Comparison of ENCODE assay signal across 13 cellular contexts in the genomic region with DNA sequence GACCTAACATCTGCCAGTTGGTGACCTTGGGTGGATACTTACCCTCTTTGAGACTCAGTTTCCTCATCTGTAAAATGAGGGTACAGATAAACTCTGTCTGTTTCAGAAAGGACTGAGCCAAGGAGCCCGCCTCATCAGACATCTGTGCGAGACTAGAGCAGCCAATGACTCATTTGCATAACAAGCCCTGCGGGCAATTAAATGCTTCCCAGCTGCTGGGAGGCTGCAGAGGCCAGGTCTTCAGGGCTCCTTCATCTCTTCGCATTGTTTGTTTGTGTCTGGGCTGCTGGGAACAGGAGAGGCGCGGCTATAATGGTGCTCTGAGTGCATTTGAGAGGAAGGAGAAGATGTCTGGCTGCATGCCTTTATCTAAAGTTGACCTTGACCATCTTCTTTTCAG.
DNase-seq lines count a peak whose midpoint lies in the region; ATAC-seq and TF ChIP-seq lines count a peak whose summit lies in the region.
"Had no signal": no experiment of that assay in that cellular context is flagged by ENCODE, and none has a peak within 500 bp of the region (broad histone marks: within the 10 kb centered on the region; RNA-seq: fewer than 3 reads in every experiment).

No MANE protein-coding gene starts in this region.

- ATAC-seq in HG02981 (IDR thresholded peaks at IDR 0.05; ENCODE audit: unreplicated experiment): no peak
- ATAC-seq: CD8-positive, alpha-beta T cell; right cardiac atrium had no signal

- DNase-seq in H4 (ENCODE audit: low spot score) (peak; percentile 46), RPMI7951 (ENCODE audit: low read depth) (peak; percentile 79), fibroblast of villous mesenchyme (ENCODE audit: low read depth) (peak; percentile 71), D341Med (ENCODE audit: low spot score) (no peak), cortex of kidney (lab: John Stamatoyannopoulos, UW) (no peak), GM10266 (ENCODE audit: extremely low spot score) (no peak)
- DNase-seq: activated effector memory CD4-positive, alpha-beta T cell treated with anti-CD3 and anti-CD28 coated beads, Interleukin-2, amount 50 U/mL, for 16 hours; foreskin melanocyte; tibial artery had no signal

- peak overlapping the region; percentile 40; the same call in 1 of the 2 replicates for H3K27ac ChIP-seq in C4-2B
- H3K27ac ChIP-seq: tibial artery had no signal

- TF ChIP-seq CTCF in C4-2B (conservative IDR thresholded peaks at IDR 0.05) (no peak), fibroblast of villous mesenchyme (IDR thresholded peaks at IDR 0.05; ENCODE audit: insufficient read depth, low read depth, low read length) (no peak), GM10266 (IDR thresholded peaks at IDR 0.05; ENCODE audit: control insufficient read depth, insufficient read depth, low read depth, missing control alignments) (no peak)

- no peak overlapping the region for H3K4me3 ChIP-seq in fibroblast of villous mesenchyme (ENCODE audit: low read depth, low read length)
- H3K4me3 ChIP-seq: tibial artery had no signal

Comparison
In these comparisons a context has a peak if more than half of its experiments do, and no peak if none do; other contexts are left out.
1. DNase-seq: peak in H4 (single experiment), RPMI7951 (single experiment) and fibroblast of villous mesenchyme (single experiment); none in D341Med (single experiment), cortex of kidney (single experiment) and GM10266 (single experiment).